Comparison of ENCODE assay signal across 15 cellular contexts in the genomic region with DNA sequence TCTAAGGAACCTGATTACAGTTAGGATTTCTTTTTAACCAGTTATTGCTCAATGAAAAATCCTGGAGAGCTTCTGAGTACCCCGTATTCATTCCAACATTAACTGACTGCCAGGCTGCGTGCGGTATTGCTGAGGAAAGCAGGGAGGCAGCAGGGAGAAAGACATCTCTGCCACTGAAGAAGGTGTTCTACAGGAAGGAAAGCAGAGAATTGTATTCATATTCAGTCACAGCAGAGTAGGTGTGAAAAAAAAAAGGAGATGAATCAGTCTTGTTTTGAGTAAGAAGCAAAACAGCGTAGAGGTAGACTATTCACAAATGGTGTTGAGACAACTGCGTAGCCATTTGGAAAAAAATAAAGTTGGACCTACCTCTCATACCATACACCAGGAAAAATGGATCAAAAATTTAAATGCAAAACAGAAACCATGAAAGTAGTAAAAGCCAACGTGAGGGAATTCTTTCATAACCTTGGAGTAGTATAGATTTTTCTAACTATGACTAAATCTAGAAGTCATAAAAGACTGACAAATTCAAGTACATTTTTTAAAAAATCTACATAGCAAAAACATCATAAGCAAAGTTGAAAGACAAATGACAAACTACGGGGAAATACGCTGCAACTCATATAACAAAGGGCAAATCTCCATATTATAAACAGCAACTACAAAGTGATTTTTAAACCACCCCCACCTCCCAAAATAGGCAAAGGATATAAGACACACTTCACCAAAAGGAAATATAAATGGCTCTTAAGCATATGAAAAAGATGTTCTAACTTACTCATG. TPM values are rescaled to one million over a fixed set of nuclear protein-coding genes. Genes with fewer than 3 reads are reported as not detected.
DNase-seq lines count a peak whose midpoint lies in the region; ATAC-seq and TF ChIP-seq lines count a peak whose summit lies in the region.
"Had no signal": no experiment of that assay in that cellular context is flagged by ENCODE, and none has a peak within 500 bp of the region (broad histone marks: within the 10 kb centered on the region; RNA-seq: fewer than 3 reads in every experiment).

No MANE protein-coding gene starts in this region.

- ATAC-seq in activated T-cell treated with anti-CD3 and anti-CD28 coated beads, Interleukin-2, amount 50 U/mL, for 4 hours = peak; percentile 73 to 75
- ATAC-seq in GM23338 (no peak), HG03558 (IDR thresholded peaks at IDR 0.05; ENCODE audit: extremely low read depth, unreplicated experiment) (peak; percentile 42), HG02938 (IDR thresholded peaks at IDR 0.05; ENCODE audit: unreplicated experiment) (no peak)
- ATAC-seq in stimulated activated naive CD8-positive, alpha-beta T cell treated with anti-CD3 and anti-CD28 coated beads, Interleukin-15, Interleukin-2, amounts not matched to agents 100 U/mL and 50 U/mL, for 24 hours = peak; percentile 76
- ATAC-seq: left ventricle myocardium superior had no signal

- no peak for DNase-seq in activated T-cell treated with anti-CD3 and anti-CD28 coated beads, Interleukin-2, amount 50 U/mL, for 4 hours
- no peak for DNase-seq in activated T-cell treated with anti-CD3 and anti-CD28 coated beads, Interleukin-2, amount 50 U/mL, for 1 hour
- DNase-seq in GM23338 (ENCODE audit: low spot score) = no peak
- DNase-seq in stimulated activated naive CD8-positive, alpha-beta T cell treated with anti-CD3 and anti-CD28 coated beads, Interleukin-15, Interleukin-2, amounts not matched to agents 100 U/mL and 50 U/mL, for 24 hours = no peak
- DNase-seq in UCSD-AML1 (lab: John Stamatoyannopoulos, UW; ENCODE audit: unreplicated experiment) = no peak
- DNase-seq in COLO829 (ENCODE audit: low spot score) = no peak
- DNase-seq: effector memory CD4-positive, alpha-beta T cell; glutamatergic neuron; left ventricle myocardium superior; occipital lobe; SHP77 treated with DMSO at 0.1 percent for 48 hours; WERI-Rb-1 had no signal

- no peaks in the 10 kb centered on the region for H3K9me2 ChIP-seq in GM23338 (ENCODE audit: insufficient read depth)

- no peak overlapping the region for H2AFZ ChIP-seq in GM23338

- no peaks in the 10 kb centered on the region for H3F3A ChIP-seq in GM23338 (replicated peaks; ENCODE audit: low read depth)

- peaks cover 30% of the 10 kb centered on the region for H3K4me1 Mint-ChIP-seq in activated T-cell treated with anti-CD3 and anti-CD28 coated beads, Interleukin-2, amount 50 U/mL, for 4 hours (ENCODE audit: low read depth)
- H3K4me1 Mint-ChIP-seq in GM23338 = peaks cover 59% of the 10 kb centered on the region

- no peaks in the 10 kb centered on the region for H3K9me3 Mint-ChIP-seq in activated T-cell treated with anti-CD3 and anti-CD28 coated beads, Interleukin-2, amount 50 U/mL, for 4 hours
- H3K9me3 Mint-ChIP-seq in GM23338 = no peaks in the 10 kb centered on the region

- H3K27me3 ChIP-seq in GM23338 (ENCODE audit: insufficient read depth) = no peaks in the 10 kb centered on the region

- H3K27me3 Mint-ChIP-seq in activated T-cell treated with anti-CD3 and anti-CD28 coated beads, Interleukin-2, amount 50 U/mL, for 4 hours (ENCODE audit: low read depth) = peaks cover 2% of the 10 kb centered on the region
- no peaks in the 10 kb centered on the region for H3K27me3 Mint-ChIP-seq in GM23338 (ENCODE audit: insufficient read depth, low read depth, poor library complexity)

- no peak for TF ChIP-seq CTCF in GM23338 (conservative IDR thresholded peaks at IDR 0.05; ENCODE audit: low read depth in 2 of 2)

- H3K79me2 ChIP-seq in GM23338 (replicated peaks; ENCODE audit: insufficient read depth) = peaks cover 46% of the 10 kb centered on the region

- H3K36me3 Mint-ChIP-seq in activated T-cell treated with anti-CD3 and anti-CD28 coated beads, Interleukin-2, amount 50 U/mL, for 4 hours (ENCODE audit: insufficient read depth) = no peaks in the 10 kb centered on the region
- no peaks in the 10 kb centered on the region; the same call in 2 of the 3 replicates for H3K36me3 Mint-ChIP-seq in GM23338 (ENCODE audit: low read depth)

- H3K4me1 ChIP-seq in GM23338 (ENCODE audit: insufficient read depth) = peaks cover 52% of the 10 kb centered on the region

- no peaks in the 10 kb centered on the region for H4K20me1 ChIP-seq in GM23338 (replicated peaks; ENCODE audit: insufficient read depth)

- no peak overlapping the region; the same call in 1 of the 2 replicates for H3K27ac Mint-ChIP-seq in GM23338

- H3K36me3 ChIP-seq in GM23338 (ENCODE audit: insufficient read depth) = no peaks in the 10 kb centered on the region
- H3K36me3 ChIP-seq: WERI-Rb-1 had no signal

- no peak overlapping the region for H3K27ac ChIP-seq in GM23338 (ENCODE audit: low read depth)
- H3K27ac ChIP-seq: HL-60, WERI-Rb-1 had no signal

- H3K4me3 Mint-ChIP-seq in activated T-cell treated with anti-CD3 and anti-CD28 coated beads, Interleukin-2, amount 50 U/mL, for 4 hours = no peak overlapping the region
- H3K4me3 Mint-ChIP-seq in GM23338 = no peak overlapping the region

- H3K4me3 ChIP-seq in GM23338 = no peak overlapping the region

- H3K4me2 ChIP-seq in GM23338 = peak overlapping the region; percentile 50

TF ChIP-seq in GM23338, 12 proteins besides CTCF, POLR2A, EP300 and RAD21 (continues in another document):
- no peak for TF ChIP-seq POLR2AphosphoS5 (IDR thresholded peaks at IDR 0.05; ENCODE audit: low read depth)
- TF ChIP-seq ZNF114 (CRISPR knock-in tag; IDR thresholded peaks at IDR 0.05) = no peak
- TF ChIP-seq STAT1 (IDR thresholded peaks at IDR 0.05; ENCODE audit: unreplicated experiment) = no peak
- no peak for TF ChIP-seq EZH2 (IDR thresholded peaks at IDR 0.05; ENCODE audit: low read depth, unreplicated experiment)
- no peak for TF ChIP-seq CREB1 (CRISPR knock-in tag; IDR thresholded peaks at IDR 0.05; ENCODE audit: low read depth)
- TF ChIP-seq, protein P1, sequence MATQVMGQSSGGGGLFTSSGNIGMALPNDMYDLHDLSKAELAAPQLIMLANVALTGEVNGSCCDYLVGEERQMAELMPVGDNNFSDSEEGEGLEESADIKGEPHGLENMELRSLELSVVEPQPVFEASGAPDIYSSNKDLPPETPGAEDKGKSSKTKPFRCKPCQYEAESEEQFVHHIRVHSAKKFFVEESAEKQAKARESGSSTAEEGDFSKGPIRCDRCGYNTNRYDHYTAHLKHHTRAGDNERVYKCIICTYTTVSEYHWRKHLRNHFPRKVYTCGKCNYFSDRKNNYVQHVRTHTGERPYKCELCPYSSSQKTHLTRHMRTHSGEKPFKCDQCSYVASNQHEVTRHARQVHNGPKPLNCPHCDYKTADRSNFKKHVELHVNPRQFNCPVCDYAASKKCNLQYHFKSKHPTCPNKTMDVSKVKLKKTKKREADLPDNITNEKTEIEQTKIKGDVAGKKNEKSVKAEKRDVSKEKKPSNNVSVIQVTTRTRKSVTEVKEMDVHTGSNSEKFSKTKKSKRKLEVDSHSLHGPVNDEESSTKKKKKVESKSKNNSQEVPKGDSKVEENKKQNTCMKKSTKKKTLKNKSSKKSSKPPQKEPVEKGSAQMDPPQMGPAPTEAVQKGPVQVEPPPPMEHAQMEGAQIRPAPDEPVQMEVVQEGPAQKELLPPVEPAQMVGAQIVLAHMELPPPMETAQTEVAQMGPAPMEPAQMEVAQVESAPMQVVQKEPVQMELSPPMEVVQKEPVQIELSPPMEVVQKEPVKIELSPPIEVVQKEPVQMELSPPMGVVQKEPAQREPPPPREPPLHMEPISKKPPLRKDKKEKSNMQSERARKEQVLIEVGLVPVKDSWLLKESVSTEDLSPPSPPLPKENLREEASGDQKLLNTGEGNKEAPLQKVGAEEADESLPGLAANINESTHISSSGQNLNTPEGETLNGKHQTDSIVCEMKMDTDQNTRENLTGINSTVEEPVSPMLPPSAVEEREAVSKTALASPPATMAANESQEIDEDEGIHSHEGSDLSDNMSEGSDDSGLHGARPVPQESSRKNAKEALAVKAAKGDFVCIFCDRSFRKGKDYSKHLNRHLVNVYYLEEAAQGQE (IDR thresholded peaks at IDR 0.05; ENCODE audit: unreplicated experiment) = no peak

RNA-seq across cellular contexts. Expression of a gene that starts 9.9 kb away (rescaled TPM):
- total RNA-seq in activated T-cell treated with anti-CD3 and anti-CD28 coated beads, Interleukin-2, amount 50 U/mL, for 4 hours = 10 to 100 TPM; 23.2 to 26.5 (median 24.9) TPM
- total RNA-seq in GM23338 (2014; rRNA removed; shearing (Covaris generic)) = 0.17 and 0.58 TPM in 2 replicates
- polyA plus RNA-seq in GM23338 (2016; fragmentation: Nextera tagmentation; extraction: Ambion mirVana) = 0.10 and 0.17 TPM in 2 replicates

Comparison
In these comparisons a context has a peak if more than half of its experiments do, and no peak if none do; other contexts are left out.
1. ATAC-seq: peak in activated T-cell treated with anti-CD3 and anti-CD28 coated beads, Interleukin-2, amount 50 U/mL, for 4 hours (2 of 2), HG03558 (single experiment) and stimulated activated naive CD8-positive, alpha-beta T cell treated with anti-CD3 and anti-CD28 coated beads, Interleukin-15, Interleukin-2, amounts not matched to agents 100 U/mL and 50 U/mL, for 24 hours (single experiment); none in GM23338 (single experiment) and HG02938 (single experiment).
2. RNA of a gene that starts 9.9 kb away (total RNA-seq): 23.2 to 26.5 TPM in activated T-cell treated with anti-CD3 and anti-CD28 coated beads, Interleukin-2, amount 50 U/mL, for 4 hours; 0.17 to 0.58 TPM in GM23338; every median in the first group is over 10 times any median in the second.